12 cellular contexts compared by ENCODE assay signal in the genomic region with DNA sequence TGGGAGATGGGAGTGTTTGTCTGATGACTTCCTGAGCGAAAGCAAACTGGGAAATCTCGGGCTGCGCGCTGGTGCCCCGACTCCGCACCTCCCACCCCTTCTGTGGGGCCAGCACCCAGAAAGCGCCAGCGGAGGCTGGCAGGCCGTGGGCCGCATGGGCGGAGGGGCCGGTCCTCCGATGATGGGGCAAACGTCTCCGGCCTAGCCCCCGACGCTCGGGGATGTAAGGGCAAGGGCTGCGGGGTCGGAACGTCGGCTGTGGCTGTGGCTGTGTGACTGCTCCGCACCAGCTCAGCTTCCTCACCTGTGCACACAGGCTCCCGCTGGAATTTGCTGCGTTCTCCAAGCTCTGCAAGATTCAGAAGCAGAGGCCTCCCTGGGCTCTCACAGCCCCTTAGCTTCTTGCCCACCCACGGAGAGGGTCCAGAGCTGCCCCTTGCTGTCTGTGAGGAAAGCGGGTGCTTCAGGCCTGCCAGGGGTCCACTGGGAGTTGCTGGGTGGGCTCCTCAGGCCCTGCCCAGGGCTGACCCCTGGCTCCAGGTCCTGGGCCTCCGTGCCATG. TPM values are rescaled to one million over a fixed set of nuclear protein-coding genes. Genes with fewer than 3 reads are reported as not detected.
DNase-seq lines count a peak whose midpoint lies in the region; ATAC-seq, FAIRE-seq and TF ChIP-seq lines count a peak whose summit lies in the region.
"Had no signal": no experiment of that assay in that cellular context is flagged by ENCODE, and none has a peak within 500 bp of the region (broad histone marks: within the 10 kb centered on the region; RNA-seq: fewer than 3 reads in every experiment).

No MANE protein-coding gene starts in this region.

- no peaks in the 10 kb centered on the region; the same call in 1 of the 2 replicates for H3K4me1 ChIP-seq in HUES6 (ENCODE audit: control insufficient read depth, insufficient read depth, low read length)
- H3K4me1 ChIP-seq in HepG2 (ENCODE audit: insufficient read depth, low read length): peaks cover 30% of the 10 kb centered on the region
- peaks cover 7% of the 10 kb centered on the region for H3K4me1 ChIP-seq in testis

- in situ Hi-C loops in HepG2 (cut with HindIII; ENCODE audit: extremely low pct_ligation_motif_present, low pct_unique_long_range_greater_than_20kb): no loop called here

- CTCF ChIA-PET in HepG2 (lab: Yijun Ruan, JAX; ENCODE audit: low intra/inter-chr PET ratio, low total read pairs): interaction anchor here (1.2 to 3.5 kb wide), 7 partner anchors 28 to 381 kb away, joined by 3 to 38 read pairs (median 5); no protein-coding TSS in a partner anchor

- ATAC-seq in HepG2 (no peak), GM19467 (IDR thresholded peaks at IDR 0.05; ENCODE audit: unreplicated experiment) (no peak)
- ATAC-seq in stimulated activated naive CD8-positive, alpha-beta T cell treated with anti-CD3 and anti-CD28 coated beads, Interleukin-15, amount 100 ng/mL, for 72 hours: no peak

- H3K9me3 Mint-ChIP-seq in stimulated activated naive CD8-positive, alpha-beta T cell treated with anti-CD3 and anti-CD28 coated beads, Interleukin-15, amount 100 ng/mL, for 72 hours: no peaks in the 10 kb centered on the region
- H3K9me3 Mint-ChIP-seq: memory B cell had no signal

- H3K27me3 ChIP-seq in HUES6 (ENCODE audit: control insufficient read depth, insufficient read depth, low read length) (no peaks in the 10 kb centered on the region), HepG2 (ENCODE audit: control insufficient read depth in 1 of 2, insufficient read depth in 2 of 2, low read length in 2 of 2) (no peaks in the 10 kb centered on the region), testis (no peaks in the 10 kb centered on the region)

- H3K27ac Mint-ChIP-seq in stimulated activated naive CD8-positive, alpha-beta T cell treated with anti-CD3 and anti-CD28 coated beads, Interleukin-15, amount 100 ng/mL, for 72 hours: no peak overlapping the region
- H3K27ac Mint-ChIP-seq: memory B cell, nephron progenitor cell had no signal

- no peak overlapping the region for H3K9ac ChIP-seq in HUES6 (ENCODE audit: low read length)
- H3K9ac ChIP-seq in HepG2 (ENCODE audit: insufficient read depth, low read depth, low read length): no peak overlapping the region

- DNase-seq in coronary artery (ENCODE audit: low spot score): no peak
- no peak for DNase-seq in HepG2 (ENCODE audit: low spot score)
- DNase-seq in testis: no peak
- no peak for DNase-seq in ureter (ENCODE audit: low spot score)
- no peak for DNase-seq in stimulated activated naive CD8-positive, alpha-beta T cell treated with anti-CD3 and anti-CD28 coated beads, Interleukin-15, amount 100 ng/mL, for 72 hours
- no peak for DNase-seq in NCI-H2107 treated with DMSO at 0.1 percent for 48 hours (lab: John Stamatoyannopoulos, UW; ENCODE audit: unreplicated experiment)
- DNase-seq: NCI-H1436 treated with DMSO at 0.1 percent for 48 hours had no signal

- no peaks in the 10 kb centered on the region for H4K20me1 ChIP-seq in HepG2 (ENCODE audit: insufficient read depth, low read length)

- FAIRE-seq in HepG2 (lab: Jason Lieb, UNC): no peak

- TF ChIP-seq POLR2A in HepG2 (IDR thresholded peaks at IDR 0.05; ENCODE audit: insufficient read depth in 1 of 2, low read depth in 2 of 2, low read length in 2 of 2) (no peak), testis (IDR thresholded peaks at IDR 0.05) (no peak)

- intact Hi-C loops in HepG2 (cut with micrococcal nuclease; ENCODE audit: unreplicated experiment): loop anchor here (1.0 kb wide), 1 partner anchor 148 kb away; no protein-coding TSS in a partner anchor
- intact Hi-C loops in testis (cut with DNase I; ENCODE audit: low total_unique reads): loop anchor here (5.0 kb wide), 1 partner anchor 148 kb away; no protein-coding TSS in a partner anchor

- H3K9me3 ChIP-seq in HUES6 (ENCODE audit: control insufficient read depth, insufficient read depth, low read depth, low read length): peaks cover 16% of the 10 kb centered on the region
- H3K9me3 ChIP-seq in HepG2 (ENCODE audit: low read length): no peaks in the 10 kb centered on the region
- H3K9me3 ChIP-seq in testis: no peaks in the 10 kb centered on the region

- no peak overlapping the region for H3K4me3 ChIP-seq in HUES6 (ENCODE audit: low read depth, low read length)
- H3K4me3 ChIP-seq in coronary artery: peak overlapping the region; percentile 57
- H3K4me3 ChIP-seq in HepG2 (replicated peaks in 1 of 3; ENCODE audit: insufficient read depth in 1 of 3, low read depth in 2 of 3, low read length in 3 of 3): no peak overlapping the region
- H3K4me3 ChIP-seq in testis: peak overlapping the region; percentile 17 to 29
- H3K4me3 ChIP-seq: SK-N-MC had no signal

- H3K27ac ChIP-seq in HUES6 (ENCODE audit: low read depth, low read length): 0 out of 2 replicates have a peak overlapping the region, but pooled peaks have one; percentile 4
- H3K27ac ChIP-seq in coronary artery: peak overlapping the region; percentile 70 to 84
- H3K27ac ChIP-seq in HepG2 (ENCODE audit: extremely low read length, insufficient read depth, low read length): no peak overlapping the region
- peak overlapping the region in 1 of 2 donors; percentile 86 for H3K27ac ChIP-seq in testis
- H3K27ac ChIP-seq: SK-N-MC had no signal

- TF ChIP-seq RAD21 in HepG2 (CRISPR knock-in tag; IDR thresholded peaks at IDR 0.05): no peak

- peaks cover 29% of the 10 kb centered on the region for H3K27me3 Mint-ChIP-seq in stimulated activated naive CD8-positive, alpha-beta T cell treated with anti-CD3 and anti-CD28 coated beads, Interleukin-15, amount 100 ng/mL, for 72 hours

- TF ChIP-seq CTCF in coronary artery (IDR thresholded peaks at IDR 0.05) (no peak), HepG2 (CRISPR knock-in tag; IDR thresholded peaks at IDR 0.05) (no peak), testis (IDR thresholded peaks at IDR 0.05) (no peak)

- 100% methylated on average over 3 of the region's 28 CpGs for WGBS in HepG2 (ENCODE audit: low lambda C conversion rate)
- WGBS in testis, 2 donors: 64 to 68% methylated on average over 9 to 28 of the region's 28 CpGs

- peak overlapping the region; percentile 45 for H3K4me2 ChIP-seq in HepG2 (ENCODE audit: low read depth, low read length)

- no peak overlapping the region for H2AFZ ChIP-seq in HepG2 (ENCODE audit: low read length)

- H3K36me3 ChIP-seq in HUES6 (ENCODE audit: control insufficient read depth, insufficient read depth, low read length) (peaks cover 46% of the 10 kb centered on the region), HepG2 (replicated peaks in 1 of 2; ENCODE audit: control insufficient read depth in 1 of 2, insufficient read depth in 2 of 2, low read length in 2 of 2) (peaks cover 15 to 17% of the 10 kb centered on the region in 2 experiments), testis (ENCODE audit: low read depth, missing control alignments) (no peaks in the 10 kb centered on the region)

- POLR2A ChIA-PET in HepG2 (lab: Yijun Ruan, JAX): interaction anchor here (0.9 to 1.5 kb wide), 6 partner anchors 16 to 150 kb away, joined by 3 to 4 read pairs (median 4); no protein-coding TSS in a partner anchor

- H3K79me2 ChIP-seq in HepG2 (ENCODE audit: insufficient read depth, low read length): peaks cover 66% of the 10 kb centered on the region

- TF ChIP-seq EP300 in HepG2 (IDR thresholded peaks at IDR 0.05; ENCODE audit: low read depth in 2 of 2, low read length in 2 of 2) (no peak), HepG2 (CRISPR knock-in tag; IDR thresholded peaks at IDR 0.05; ENCODE audit: borderline replicate concordance) (no peak)

- no peak overlapping the region for H3K4me3 Mint-ChIP-seq in stimulated activated naive CD8-positive, alpha-beta T cell treated with anti-CD3 and anti-CD28 coated beads, Interleukin-15, amount 100 ng/mL, for 72 hours
- H3K4me3 Mint-ChIP-seq: nephron progenitor cell had no signal

- no TSS peak for BruUV-seq in HepG2 (replicated peaks; lab: Mats Ljungman, UMichigan)

- peaks cover 23% of the 10 kb centered on the region for H3K4me1 Mint-ChIP-seq in stimulated activated naive CD8-positive, alpha-beta T cell treated with anti-CD3 and anti-CD28 coated beads, Interleukin-15, amount 100 ng/mL, for 72 hours
- H3K4me1 Mint-ChIP-seq: memory B cell had no signal

RNA-seq across cellular contexts. Expression of a gene that starts 35.0 kb away (rescaled TPM):
- total RNA-seq in HepG2 (2016; rRNA removed; fragmentation: Illumina TruSeq; extraction: Trizol) (21.2 and 102 TPM in 2 replicates), testis (100 to 1,000 TPM; 111 to 165 TPM), ureter (90.4 TPM)
- total RNA-seq in HepG2 (2016; cell fraction: cytosol; rRNA removed; fragmentation: Illumina TruSeq; extraction: Trizol; ENCODE audit: low read depth): 5.5 and 5.6 TPM in 2 replicates
- total RNA-seq in HepG2 (2016; cell fraction: insoluble cytoplasmic fraction; rRNA removed; fragmentation: Illumina TruSeq; extraction: Trizol): 18.4 and 106 TPM in 2 replicates
- 10.8 and 11.6 TPM in 2 replicates for total RNA-seq in HepG2 (2016; cell fraction: membrane; rRNA removed; fragmentation: Illumina TruSeq; extraction: Trizol)
- total RNA-seq in HepG2 (2016; cell fraction: nucleus; rRNA removed; fragmentation: Illumina TruSeq; extraction: Trizol): 122 and 150 TPM in 2 replicates
- polyA plus RNA-seq in HepG2 (2011; rRNA removed) (79.0 and 128 TPM in 2 replicates), testis (ENCODE audit: insufficient read depth, low read depth, low replicate concordance) (53.2 TPM)
- polyA plus RNA-seq in HepG2 (2011; cell fraction: cytosol; rRNA removed): 51.6 and 89.8 TPM in 2 replicates
- 1,622 and 2,194 TPM in 2 replicates for polyA plus RNA-seq in HepG2 (2011; cell fraction: nucleus; rRNA removed)
- 59.0 and 129 TPM in 2 replicates for polyA plus RNA-seq in HepG2 (2012)
- 4.3 and 4.4 TPM in 2 replicates for polyA plus RNA-seq in HepG2 (2016; cell fraction: cytosol; fragmentation: Illumina TruSeq; extraction: Trizol; ENCODE audit: low read depth)
- polyA plus RNA-seq in HepG2 (2016; cell fraction: insoluble cytoplasmic fraction; fragmentation: Illumina TruSeq; extraction: Trizol; ENCODE audit: low read depth): 20.7 and 26.9 TPM in 2 replicates
- polyA plus RNA-seq in HepG2 (2016; cell fraction: membrane; fragmentation: Illumina TruSeq; extraction: Trizol; ENCODE audit: low read depth): 5.0 and 6.2 TPM in 2 replicates
- polyA plus RNA-seq in HepG2 (2016; cell fraction: nucleus; fragmentation: Illumina TruSeq; extraction: Trizol; ENCODE audit: insufficient read depth, low read depth): 308 and 331 TPM in 2 replicates
- polyA minus RNA-seq in HepG2 (2011; rRNA and poly(A)+ RNA removed; ENCODE audit: low replicate concordance): 0.09 and 44.3 TPM in 2 replicates
- 36.9 and 37.7 TPM in 2 replicates for polyA minus RNA-seq in HepG2 (2011; cell fraction: cytosol; rRNA and poly(A)+ RNA removed)
- 46.7 and 51.1 TPM in 2 replicates for polyA minus RNA-seq in HepG2 (2011; cell fraction: nucleus; rRNA and poly(A)+ RNA removed)

Comparison
In these comparisons a context has a peak if more than half of its experiments do, and no peak if none do; other contexts are left out.
1. H3K4me3 ChIP-seq: peak in coronary artery (single experiment) and testis (2 of 2); none in HUES6 (single experiment) and HepG2 (0 of 3).